1 cellular context compared by ENCODE assay signal in the genomic region with DNA sequence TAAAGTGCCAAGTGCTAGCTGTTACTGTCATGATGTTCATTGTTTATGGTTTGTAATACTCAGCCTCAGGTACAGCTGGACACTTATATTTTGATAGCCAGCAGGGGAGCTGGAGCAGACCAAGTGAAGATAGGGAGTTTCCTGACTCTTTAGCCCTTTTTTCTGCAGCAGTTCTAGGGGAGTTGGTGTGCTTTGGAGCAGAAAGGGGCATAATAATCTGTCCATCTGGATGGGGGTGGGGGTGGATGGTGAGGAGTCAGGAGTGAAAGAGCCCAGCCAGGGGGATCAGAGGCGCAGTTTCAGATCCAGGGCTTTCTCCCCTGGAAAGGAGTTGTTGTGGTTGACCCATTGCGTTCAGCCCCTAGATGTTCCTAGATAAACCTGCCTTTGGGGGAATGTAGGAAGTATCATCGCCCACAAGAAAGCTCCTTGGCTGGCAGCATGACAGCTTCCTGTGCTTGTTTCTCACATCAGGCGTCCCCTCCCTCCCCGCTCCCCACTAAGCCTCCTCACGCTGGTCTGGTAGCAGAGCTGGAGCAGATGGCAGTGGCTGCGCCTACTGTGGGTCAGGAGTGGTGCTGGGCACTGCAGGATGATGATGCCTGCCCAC.
TF ChIP-seq lines count a peak whose summit lies in the region.

No MANE protein-coding gene starts in this region.

TF ChIP-seq in IMR-90, 13 proteins besides CTCF, POLR2A, EP300 and RAD21:
- TF ChIP-seq MXI1 (IDR thresholded peaks at IDR 0.05; ENCODE audit: borderline replicate concordance, low read depth, low read length) (no peak), CHD1 (IDR thresholded peaks at IDR 0.05; ENCODE audit: low read depth, low read length) (no peak), FOS (IDR thresholded peaks at IDR 0.05; ENCODE audit: low read depth, low read length) (no peak), NFE2L2 (IDR thresholded peaks at IDR 0.05; ENCODE audit: low read depth, low read length) (no peak), SMC3 (IDR thresholded peaks at IDR 0.05; ENCODE audit: low read depth, low read length) (no peak), MAZ (IDR thresholded peaks at IDR 0.05; ENCODE audit: borderline replicate concordance, low read depth, low read length) (no peak), MAFK (IDR thresholded peaks at IDR 0.05; ENCODE audit: low read depth, low read length) (no peak)
